ENCODE assay signal across 8 cellular contexts in the genomic region with DNA sequence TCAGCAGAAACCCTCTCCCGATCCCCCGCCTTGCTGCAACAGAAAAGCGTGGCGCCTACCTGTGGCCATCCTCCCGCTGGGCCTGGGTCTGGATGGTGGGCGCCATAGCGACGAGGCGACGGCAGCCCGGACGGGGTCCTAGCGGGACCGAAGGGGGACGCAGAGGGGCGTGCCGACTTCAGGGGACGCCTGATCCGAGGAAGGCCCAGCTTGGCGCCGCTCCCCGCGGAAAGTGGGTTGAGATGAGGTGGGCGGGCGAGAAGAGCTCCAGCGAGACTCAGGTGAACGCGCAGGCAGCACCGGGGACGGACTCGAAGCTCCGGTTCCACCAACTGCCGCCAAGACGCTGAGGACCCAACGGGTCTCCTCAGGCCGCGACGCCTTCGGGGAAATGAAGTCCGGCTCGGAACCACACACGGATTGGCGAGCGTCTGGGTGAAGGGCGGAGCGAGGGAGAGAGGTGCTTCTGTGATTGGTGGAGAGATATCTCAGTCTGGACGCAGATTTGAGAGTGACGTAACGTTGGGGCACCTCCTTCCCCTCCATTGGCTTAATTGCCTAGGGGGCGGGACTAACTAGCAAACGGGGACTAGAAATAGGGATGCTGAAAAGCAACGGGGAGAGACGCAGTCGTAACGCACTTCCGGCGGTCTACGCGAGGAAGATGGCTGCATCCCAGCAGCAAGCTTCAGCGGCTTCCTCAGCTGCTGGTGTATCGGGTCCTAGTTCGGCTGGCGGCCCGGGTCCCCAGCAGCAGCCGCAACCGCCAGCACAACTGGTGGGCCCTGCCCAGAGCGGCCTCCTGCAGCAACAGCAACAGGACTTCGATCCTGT. TPM values are rescaled to one million over a fixed set of nuclear protein-coding genes. Genes with fewer than 3 reads are reported as not detected.
DNase-seq lines count a peak whose midpoint lies in the region; ATAC-seq and TF ChIP-seq lines count a peak whose summit lies in the region.

A gene with protein sequence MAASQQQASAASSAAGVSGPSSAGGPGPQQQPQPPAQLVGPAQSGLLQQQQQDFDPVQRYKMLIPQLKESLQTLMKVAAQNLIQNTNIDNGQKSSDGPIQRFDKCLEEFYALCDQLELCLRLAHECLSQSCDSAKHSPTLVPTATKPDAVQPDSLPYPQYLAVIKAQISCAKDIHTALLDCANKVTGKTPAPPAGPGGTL (plus strand): TSS at position 620 of the 834 bp plus-strand sequence. CDS start 45 bp downstream, at position 665.
A gene (minus strand): TSS at position 348 of the 834 bp plus-strand sequence. CDS start 242 bp downstream, at position 106.

- no peaks in the 10 kb centered on the region for H3K9me3 Mint-ChIP-seq in activated CD4-positive, alpha-beta T cell treated with anti-CD3 and anti-CD28 coated beads, Interleukin-2, amount 10 ng/mL, durations not matched to agents 24 days and 14 days

- no peak for TF ChIP-seq CTCF in colonic mucosa (IDR thresholded peaks at IDR 0.05)

- H3K4me3 ChIP-seq in BLaER1 (peak within 1 kb of the TSS; percentile 76), colonic mucosa (peak within 1 kb of the TSS; percentile 83)

- H3K9me3 ChIP-seq in BLaER1 = no peaks in the 10 kb centered on the region
- H3K9me3 ChIP-seq in colonic mucosa = no peaks in the 10 kb centered on the region

- peak within 1 kb of the TSS; percentile 96 for H3K4me2 ChIP-seq in BLaER1

- H3K4me3 Mint-ChIP-seq in activated CD4-positive, alpha-beta T cell treated with anti-CD3 and anti-CD28 coated beads, Interleukin-2, amount 10 ng/mL, durations not matched to agents 24 days and 14 days = peak within 1 kb of the TSS; percentile 98

- H3K4me1 Mint-ChIP-seq in activated CD4-positive, alpha-beta T cell treated with anti-CD3 and anti-CD28 coated beads, Interleukin-2, amount 10 ng/mL, durations not matched to agents 24 days and 14 days = peaks cover 28% of the 10 kb centered on the region

- H3K27ac Mint-ChIP-seq in activated CD4-positive, alpha-beta T cell treated with anti-CD3 and anti-CD28 coated beads, Interleukin-2, amount 10 ng/mL, durations not matched to agents 24 days and 14 days = peak within 1 kb of the TSS; percentile 97

- H3K27ac ChIP-seq in BLaER1 = peak within 1 kb of the TSS; percentile 98
- peak within 1 kb of the TSS; percentile 81 for H3K27ac ChIP-seq in colonic mucosa
- peak within 1 kb of the TSS; percentile 98 for H3K27ac ChIP-seq in layer of hippocampus (ENCODE audit: low read depth, low read length)

- H3K36me3 ChIP-seq in BLaER1 (peaks cover 72% of the 10 kb centered on the region), colonic mucosa (peaks cover 4% of the 10 kb centered on the region)

- H3K4me1 ChIP-seq in BLaER1 = peaks cover 25% of the 10 kb centered on the region
- H3K4me1 ChIP-seq in colonic mucosa = peaks cover 9% of the 10 kb centered on the region

- ATAC-seq in GM19324 (IDR thresholded peaks at IDR 0.05; ENCODE audit: low FRiP score, unreplicated experiment) = peak; percentile 94
- peak; percentile 81 for ATAC-seq in HG03469 (IDR thresholded peaks at IDR 0.05; ENCODE audit: unreplicated experiment)

- DNase-seq in NCI-H526 treated with DMSO at 0.1 percent for 48 hours (lab: John Stamatoyannopoulos, UW) (peak; percentile 100), colonic mucosa (peak; percentile 99)
- DNase-seq in activated CD4-positive, alpha-beta T cell treated with anti-CD3 and anti-CD28 coated beads, Interleukin-2, amount 10 ng/mL, durations not matched to agents 24 days and 14 days = peak; percentile 99
- DNase-seq in stimulated activated CD4-positive, alpha-beta T cell treated with anti-CD3 and anti-CD28 coated beads, Interleukin-1b, Interleukin-23, amount 100 ng/mL, for 4 hours (ENCODE audit: low read depth in 2 of 2) = peak; percentile 81 to 91

- intact Hi-C loops in activated CD4-positive, alpha-beta T cell treated with anti-CD3 and anti-CD28 coated beads, Interleukin-2, amount 10 ng/mL, durations not matched to agents 24 days and 14 days (cut with micrococcal nuclease) = loop anchor here (1.0 to 2.0 kb wide), 7 partner anchors 21 to 461 kb away; a partner anchor contains a TSS
- intact Hi-C loops in colonic mucosa (cut with DNase I) = no loop called here

- H3K9ac ChIP-seq in BLaER1 = peak within 1 kb of the TSS; percentile 99
- H3K9ac ChIP-seq in colonic mucosa (ENCODE audit: low read depth in 2 of 2, low read length in 2 of 2) = peak within 1 kb of the TSS; percentile 96 to 99

- peaks cover 19% of the 10 kb centered on the region; the same call in 1 of the 2 replicates for H4K20me1 ChIP-seq in BLaER1

- H3K36me3 Mint-ChIP-seq in activated CD4-positive, alpha-beta T cell treated with anti-CD3 and anti-CD28 coated beads, Interleukin-2, amount 10 ng/mL, durations not matched to agents 24 days and 14 days (ENCODE audit: low read depth) = peaks cover 47% of the 10 kb centered on the region

- H3K27me3 Mint-ChIP-seq in activated CD4-positive, alpha-beta T cell treated with anti-CD3 and anti-CD28 coated beads, Interleukin-2, amount 10 ng/mL, durations not matched to agents 24 days and 14 days = no peaks in the 10 kb centered on the region

- H3K27me3 ChIP-seq in BLaER1 (no peaks in the 10 kb centered on the region), colonic mucosa (no peaks in the 10 kb centered on the region), layer of hippocampus (ENCODE audit: control insufficient read depth, insufficient read depth, low read length) (no peaks in the 10 kb centered on the region)

RNA-seq across cellular contexts. Expression of the first gene that starts in this region (rescaled TPM):
- 36.0 and 38.7 TPM in 2 replicates for total RNA-seq in activated CD4-positive, alpha-beta T cell treated with anti-CD3 and anti-CD28 coated beads, Interleukin-2, amount 10 ng/mL, durations not matched to agents 24 days and 14 days
- 10 to 100 TPM; 22.8 to 37.5 TPM for total RNA-seq in colonic mucosa

RNA-seq across cellular contexts. Expression of the second gene that starts in this region (rescaled TPM):
- total RNA-seq in activated CD4-positive, alpha-beta T cell treated with anti-CD3 and anti-CD28 coated beads, Interleukin-2, amount 10 ng/mL, durations not matched to agents 24 days and 14 days = 47.1 and 50.6 TPM in 2 replicates
- 10 to 100 TPM; 31.9 to 41.6 TPM for total RNA-seq in colonic mucosa

Comparison
In these comparisons a context has a peak if more than half of its experiments do, and no peak if none do; other contexts are left out.
1. Peak in every context shown above with its lines: DNase-seq, ATAC-seq, H3K4me3 ChIP-seq and H3K27ac ChIP-seq.